ENCODE assay signal across 8 cellular contexts in genomic region chr1:55217226-55217996, GRCh38. TPM values are rescaled to one million over a fixed set of nuclear protein-coding genes. Genes with fewer than 3 reads are reported as not detected.
DNase-seq lines count a peak whose midpoint lies in the region; ATAC-seq, FAIRE-seq and TF ChIP-seq lines count a peak whose summit lies in the region.

No MANE protein-coding gene starts in this region.

- in situ Hi-C loops in SK-MEL-5 (cut with HindIII; ENCODE audit: low pct_unique_long_range_greater_than_20kb, low sequenced_read_pairs): no loop called here
- in situ Hi-C loops in HAP-1 (cut with MboI; ENCODE audit: low sequenced_read_pairs): no loop called here

- H3K36me3 ChIP-seq in mesendoderm (ENCODE audit: control insufficient read depth, insufficient read depth, low read length): no peaks in the 10 kb centered on the region
- H3K36me3 ChIP-seq in HAP-1 (replicated peaks): no peaks in the 10 kb centered on the region

- H2BK120ac ChIP-seq in mesendoderm (ENCODE audit: low read depth, low read length): no peak overlapping the region

- H3K4me3 Mint-ChIP-seq in immature natural killer cell: peak overlapping the region; percentile 75 to 78 (median 77)

- H3K4me3 ChIP-seq in mesendoderm (ENCODE audit: low read length) (no peak overlapping the region), HAP-1 (no peak overlapping the region)

- peaks cover under 1% of the 10 kb centered on the region for H3K79me1 ChIP-seq in mesendoderm (ENCODE audit: low read length)

- H3K36me3 Mint-ChIP-seq in immature natural killer cell: peaks cover 0 to 4% (median 0%) of the 10 kb centered on the region in 3 donors

- TF ChIP-seq CTCF in 22Rv1 (IDR thresholded peaks at IDR 0.05): no peak

- no peak for TF ChIP-seq POLR2A in GM18505 (IDR thresholded peaks at IDR 0.05; ENCODE audit: borderline replicate concordance, extremely low read depth, insufficient read depth, insufficient read length)

- H3K9me3 ChIP-seq in HAP-1: no peaks in the 10 kb centered on the region

- no peaks in the 10 kb centered on the region for H3K27me3 ChIP-seq in mesendoderm (ENCODE audit: insufficient read depth, low read length, poor library complexity)
- no peaks in the 10 kb centered on the region for H3K27me3 ChIP-seq in HAP-1 (ENCODE audit: low read depth)

- H3K4me1 ChIP-seq in mesendoderm (ENCODE audit: control insufficient read depth, low read depth, low read length) (peaks cover 3% of the 10 kb centered on the region), HAP-1 (peaks cover 10% of the 10 kb centered on the region)

- H3K9me3 Mint-ChIP-seq in immature natural killer cell: no peaks in the 10 kb centered on the region

- peaks cover 51 to 52% of the 10 kb centered on the region in 2 donors for H3K4me1 Mint-ChIP-seq in immature natural killer cell

- peak; percentile 11 for FAIRE-seq in G401.6 (lab: Jason Lieb, UNC)

- peaks cover 6 to 16% (median 11%) of the 10 kb centered on the region in 3 donors for H3K27me3 Mint-ChIP-seq in immature natural killer cell (ENCODE audit: low read depth in 3 of 3)

- H3K4me2 ChIP-seq in mesendoderm (ENCODE audit: low read length): no peak overlapping the region

- H3K27ac Mint-ChIP-seq in immature natural killer cell: peak overlapping the region; percentile 89 to 100 (median 98)

- H3K27ac ChIP-seq in 22Rv1 (peak overlapping the region; percentile 18; the same call in 1 of the 2 replicates), mesendoderm (ENCODE audit: low read depth, low read length) (no peak overlapping the region)

- no CpG with 5 or more reads among the region's 6 CpGs for WGBS in mesendoderm (ENCODE audit: extremely low coverage, insufficient coverage, low lambda C conversion rate)

- H3K79me2 ChIP-seq in mesendoderm (ENCODE audit: control insufficient read depth, insufficient read depth, low read length): peaks cover 19% of the 10 kb centered on the region

- no peak overlapping the region for H2BK5ac ChIP-seq in mesendoderm (ENCODE audit: low read length)

- no peak overlapping the region for H4K5ac ChIP-seq in mesendoderm (ENCODE audit: low read length)

- no peak overlapping the region for H3K9ac ChIP-seq in mesendoderm (ENCODE audit: low read length)

- H2AK5ac ChIP-seq in mesendoderm (ENCODE audit: low read length): no peak overlapping the region

- DNase-seq in SK-MEL-5 (ENCODE audit: low read depth, low spot score) (peak; percentile 10), immature natural killer cell (peak; percentile 16 to 51 (median 30)), GM19240 (ENCODE audit: insufficient read length, low spot score) (no peak), mesendoderm (no peak), HAP-1 (ENCODE audit: low spot score in 2 of 2) (no peak)

- H3K23ac ChIP-seq in mesendoderm (ENCODE audit: low read length): no peak overlapping the region

- no peak overlapping the region for H4K8ac ChIP-seq in mesendoderm (ENCODE audit: low read depth, low read length)

- no peak overlapping the region for H3K18ac ChIP-seq in mesendoderm (ENCODE audit: low read length)

- ATAC-seq in GM18505 (IDR thresholded peaks at IDR 0.05; ENCODE audit: unreplicated experiment): no peak

- no peak overlapping the region for H3K56ac ChIP-seq in mesendoderm (ENCODE audit: low read length)

- H3K4ac ChIP-seq in mesendoderm (ENCODE audit: low read depth, low read length): no peak overlapping the region

- no peak overlapping the region for H2BK15ac ChIP-seq in mesendoderm (replicated peaks; ENCODE audit: low read depth)

RNA-seq across cellular contexts. Expression of gene USP24, which starts 2.2 kb away (rescaled TPM):
- total RNA-seq in SK-MEL-5 (2014; rRNA removed; shearing (Covaris generic)): 16.7 and 18.0 TPM in 2 replicates
- 10.9 and 11.0 TPM in 2 replicates for polyA plus RNA-seq in SK-MEL-5 (2015; cell fraction: cytosol; rRNA removed)
- 26.6 and 46.1 TPM in 2 replicates for polyA plus RNA-seq in SK-MEL-5 (2015; cell fraction: nucleus; rRNA removed)
- 10 to 100 TPM in 1 of 3 donors, 1 to 10 TPM in 2; 3.0 to 10.1 (median 3.7) TPM for polyA plus RNA-seq in immature natural killer cell
- polyA plus RNA-seq in mesendoderm (2013, experiment 1 of 2): 15.3 TPM
- polyA plus RNA-seq in mesendoderm (2013, experiment 2 of 2): 14.4 TPM

Comparison
In these comparisons a context has a peak if more than half of its experiments do, and no peak if none do; other contexts are left out.
1. DNase-seq: peak in SK-MEL-5 (single experiment) and immature natural killer cell (3 of 3); none in GM19240 (single experiment), mesendoderm (single experiment) and HAP-1 (0 of 2).